8 cellular contexts compared by ENCODE assay signal in genomic region chr9:38540535-38540934, GRCh38.
A peak's percentile ranks its signal among the peaks of the same experiment; 100 is the strongest.
DNase-seq lines count a peak whose midpoint lies in the region; ATAC-seq, FAIRE-seq and TF ChIP-seq lines count a peak whose summit lies in the region.
"Not testable (repeated sequence)": the region's sequence is repeated elsewhere in the genome, so short reads cannot be mapped to it uniquely, and the experiment has no call there.

No MANE protein-coding gene starts in this region.

- intact Hi-C loops in esophagus muscularis mucosa (cut with DNase I); right lobe of liver (cut with DNase I): not testable (repeated sequence)

- not testable (repeated sequence) for TF ChIP-seq POLR2A in esophagus muscularis mucosa (IDR thresholded peaks at IDR 0.05; ENCODE audit: low read depth); right lobe of liver (IDR thresholded peaks at IDR 0.05)

- TF ChIP-seq EP300 in esophagus muscularis mucosa (IDR thresholded peaks at IDR 0.05): not testable (repeated sequence)

- ATAC-seq in right lobe of liver: peak; percentile 53 to 88 (median 82)

- not testable (repeated sequence) for H3K27ac ChIP-seq in esophagus muscularis mucosa (replicated peaks in 1 of 4); cardiac muscle cell; right lobe of liver
- peak overlapping the region in 1 of 2 donors; percentile 40 for H3K27ac ChIP-seq in right atrium auricular region

- not testable (repeated sequence) for H3K9me3 ChIP-seq in esophagus muscularis mucosa; cardiac muscle cell (ENCODE audit: low read depth); right atrium auricular region; right lobe of liver

- not testable (repeated sequence) for H3K27me3 ChIP-seq in bronchial epithelial cell (ENCODE audit: control insufficient read depth, insufficient read depth, low read length); esophagus muscularis mucosa; cardiac muscle cell; right atrium auricular region; right lobe of liver

- not testable (repeated sequence) for TF ChIP-seq CTCF in bronchial epithelial cell (IDR thresholded peaks at IDR 0.05; ENCODE audit: insufficient read depth, low read length, severe bottlenecking); esophagus muscularis mucosa (IDR thresholded peaks at IDR 0.05); cardiac muscle cell (IDR thresholded peaks at IDR 0.05; ENCODE audit: low read depth, low read length); right atrium auricular region (IDR thresholded peaks at IDR 0.05); right lobe of liver (IDR thresholded peaks at IDR 0.05)

- DNase-seq in A172 (ENCODE audit: low spot score) (peak; percentile 74), NCI-H226 (peak; percentile 71), esophagus muscularis mucosa (ENCODE audit: extremely low spot score) (peak; percentile 37), cardiac muscle cell (ENCODE audit: low read depth in 1 of 2, low spot score in 1 of 2) (peak; percentile 20 to 42), right atrium auricular region (ENCODE audit: low spot score) (peak; percentile 67), right lobe of liver (peak in 1 of 3 donors; percentile 31)
- DNase-seq in bronchial epithelial cell (ENCODE audit: low read depth); urothelium cell line (ENCODE audit: low spot score): not testable (repeated sequence)

- FAIRE-seq in bronchial epithelial cell (lab: Jason Lieb, UNC): peak; percentile 55
- FAIRE-seq in urothelium cell line (lab: Jason Lieb, UNC): peak; percentile 58

- not testable (repeated sequence) for H3K4me3 ChIP-seq in bronchial epithelial cell (ENCODE audit: low read depth, low read length); esophagus muscularis mucosa; cardiac muscle cell; right atrium auricular region; right lobe of liver

- 48% methylated on average over 4 of the region's 5 CpGs for WGBS in esophagus muscularis mucosa
- WGBS in right lobe of liver (ENCODE audit: insufficient coverage, low coverage, low lambda C conversion rate, missing lambda C conversion rate): 25% methylated on average over 1 of the region's 5 CpGs

- not testable (repeated sequence) for H3K4me1 ChIP-seq in esophagus muscularis mucosa; cardiac muscle cell (ENCODE audit: low read depth); right atrium auricular region; right lobe of liver

- not testable (repeated sequence) for H3K36me3 ChIP-seq in bronchial epithelial cell (ENCODE audit: control insufficient read depth, insufficient read depth, low read length); esophagus muscularis mucosa; cardiac muscle cell; right atrium auricular region; right lobe of liver
